9 cellular contexts compared by ENCODE assay signal in genomic region chr3:36763850-36764703, GRCh38. TPM values are rescaled to one million over a fixed set of nuclear protein-coding genes. Genes with fewer than 3 reads are reported as not detected.
DNase-seq lines count a peak whose midpoint lies in the region; ATAC-seq, FAIRE-seq and TF ChIP-seq lines count a peak whose summit lies in the region.
"Had no signal": no experiment of that assay in that cellular context is flagged by ENCODE, and none has a peak within 500 bp of the region (broad histone marks: within the 10 kb centered on the region; RNA-seq: fewer than 3 reads in every experiment).

DCLK3 (minus strand) TSS chr3:36764553; CDS start chr3:36764263, 290 bp downstream.

- no peak for FAIRE-seq in urothelium cell line (lab: Jason Lieb, UNC)

- H3K9me3 ChIP-seq in mammary epithelial cell (replicated peaks; ENCODE audit: insufficient read depth, low read length): no peaks in the 10 kb centered on the region

- H3K4ac ChIP-seq in mesendoderm (ENCODE audit: low read depth, low read length): no peak within 1 kb of the TSS

- H4K8ac ChIP-seq in mesendoderm (ENCODE audit: low read depth, low read length): no peak within 1 kb of the TSS

- no peaks in the 10 kb centered on the region for H3K36me3 Mint-ChIP-seq in activated naive CD4-positive, alpha-beta T cell treated with anti-CD3 and anti-CD28 coated beads, Interleukin-2, amount 50 U/mL, for 24 hours

- no peak within 1 kb of the TSS for H2BK120ac ChIP-seq in mesendoderm (ENCODE audit: low read depth, low read length)

- no peak for DNase-seq in activated naive CD4-positive, alpha-beta T cell treated with anti-CD3 and anti-CD28 coated beads, Interleukin-2, amount 50 U/mL, for 16 hours
- DNase-seq in mammary epithelial cell (no peak), mesendoderm (peak; percentile 26), urothelium cell line (ENCODE audit: low spot score) (peak; percentile 60)
- DNase-seq: KG1 had no signal

- H3K27ac Mint-ChIP-seq in activated naive CD4-positive, alpha-beta T cell treated with anti-CD3 and anti-CD28 coated beads, Interleukin-2, amount 50 U/mL, for 24 hours: no peak within 1 kb of the TSS

- no peaks in the 10 kb centered on the region for H3K36me3 ChIP-seq in mammary epithelial cell (ENCODE audit: insufficient read depth, low read length)
- no peaks in the 10 kb centered on the region for H3K36me3 ChIP-seq in mesendoderm (ENCODE audit: control insufficient read depth, insufficient read depth, low read length)

- no peaks in the 10 kb centered on the region for H3K79me1 ChIP-seq in mesendoderm (ENCODE audit: low read length)

- WGBS in mammary epithelial cell (ENCODE audit: low coverage, missing lambda C conversion rate): 12% methylated on average over 45 of the region's 99 CpGs
- WGBS in mesendoderm (ENCODE audit: extremely low coverage, insufficient coverage, low lambda C conversion rate): no CpG with 5 or more reads among the region's 99 CpGs

- no peak within 1 kb of the TSS for H2BK5ac ChIP-seq in mesendoderm (ENCODE audit: low read length)

- H3K4me1 ChIP-seq in mammary epithelial cell (ENCODE audit: insufficient read depth, low read length) (no peaks in the 10 kb centered on the region), mesendoderm (ENCODE audit: control insufficient read depth, low read depth, low read length) (no peaks in the 10 kb centered on the region)

- no peak within 1 kb of the TSS for H3K27ac ChIP-seq in mammary epithelial cell (ENCODE audit: insufficient read depth, low read depth, low read length)
- no peak within 1 kb of the TSS for H3K27ac ChIP-seq in mesendoderm (ENCODE audit: low read depth, low read length)

- peak within 1 kb of the TSS; percentile 54 for H3K4me2 ChIP-seq in mammary epithelial cell (ENCODE audit: insufficient read depth, low read depth, low read length)
- peak within 1 kb of the TSS; percentile 64 for H3K4me2 ChIP-seq in mesendoderm (ENCODE audit: low read length)

- no peak within 1 kb of the TSS for H2AK5ac ChIP-seq in mesendoderm (ENCODE audit: low read length)

- CTCF ChIA-PET in mammary epithelial cell (lab: Charles Lee; ENCODE audit: low non-redundant PET): no interaction called here

- H2AFZ ChIP-seq in mammary epithelial cell (ENCODE audit: low read depth, low read length): peak within 1 kb of the TSS; percentile 48

- H3K23ac ChIP-seq in mesendoderm (ENCODE audit: low read length): no peak within 1 kb of the TSS

- peaks cover 6% of the 10 kb centered on the region for H3K4me1 Mint-ChIP-seq in activated naive CD4-positive, alpha-beta T cell treated with anti-CD3 and anti-CD28 coated beads, Interleukin-2, amount 50 U/mL, for 24 hours

- BruUV-seq in mammary epithelial cell (replicated peaks; lab: Mats Ljungman, UMichigan): no TSS peak

- ATAC-seq in HG03469 (IDR thresholded peaks at IDR 0.05; ENCODE audit: unreplicated experiment) (no peak), GM19397 (IDR thresholded peaks at IDR 0.05; ENCODE audit: unreplicated experiment) (no peak), HG02571 (IDR thresholded peaks at IDR 0.05; ENCODE audit: unreplicated experiment) (no peak)

- no peaks in the 10 kb centered on the region for H4K20me1 ChIP-seq in mammary epithelial cell (ENCODE audit: insufficient read depth, low read length)

- peak within 1 kb of the TSS; percentile 73 for H3K4me3 Mint-ChIP-seq in activated naive CD4-positive, alpha-beta T cell treated with anti-CD3 and anti-CD28 coated beads, Interleukin-2, amount 50 U/mL, for 24 hours

- no peak within 1 kb of the TSS for H4K5ac ChIP-seq in mesendoderm (ENCODE audit: low read length)

- no peak for TF ChIP-seq CTCF in mammary epithelial cell (conservative IDR thresholded peaks at IDR 0.05 in 1 of 2, IDR thresholded peaks at IDR 0.05 in 1 of 2; ENCODE audit: extremely low read depth in 1 of 2, insufficient read depth in 1 of 2, low read depth in 1 of 2, low read length in 2 of 2)

- intact Hi-C loops in mammary epithelial cell (cut with micrococcal nuclease): no loop called here

- no peak within 1 kb of the TSS for H3K9ac ChIP-seq in mammary epithelial cell (ENCODE audit: insufficient read depth, low read length)
- peak within 1 kb of the TSS; percentile 58 for H3K9ac ChIP-seq in mesendoderm (ENCODE audit: low read length)

- H3K79me2 ChIP-seq in mammary epithelial cell (ENCODE audit: insufficient read depth, low read length) (no peaks in the 10 kb centered on the region), mesendoderm (ENCODE audit: control insufficient read depth, insufficient read depth, low read length) (no peaks in the 10 kb centered on the region)

- H3K27me3 ChIP-seq in mammary epithelial cell (ENCODE audit: insufficient read depth, low read length) (peaks cover 37% of the 10 kb centered on the region), mesendoderm (ENCODE audit: insufficient read depth, low read length, poor library complexity) (peaks cover 11% of the 10 kb centered on the region)

- no peak within 1 kb of the TSS for H3K18ac ChIP-seq in mesendoderm (ENCODE audit: low read length)

- H3K4me3 ChIP-seq in mammary epithelial cell (replicated peaks in 1 of 3; ENCODE audit: insufficient read depth in 1 of 3, low read depth in 2 of 3, low read length in 3 of 3): peak within 1 kb of the TSS in 2 of 3 experiments; percentile 9 to 24
- peak within 1 kb of the TSS; percentile 22 for H3K4me3 ChIP-seq in mesendoderm (ENCODE audit: low read length)

- no peak within 1 kb of the TSS for H2BK15ac ChIP-seq in mesendoderm (replicated peaks; ENCODE audit: low read depth)

- H3K9me3 Mint-ChIP-seq in activated naive CD4-positive, alpha-beta T cell treated with anti-CD3 and anti-CD28 coated beads, Interleukin-2, amount 50 U/mL, for 24 hours: no peaks in the 10 kb centered on the region

- peak within 1 kb of the TSS; percentile 81 for H3K56ac ChIP-seq in mesendoderm (ENCODE audit: low read length)

- dilution Hi-C loops in mammary epithelial cell (cut with HindIII; ENCODE audit: low sequenced_read_pairs): no loop called here

- peaks cover 53% of the 10 kb centered on the region for H3K27me3 Mint-ChIP-seq in activated naive CD4-positive, alpha-beta T cell treated with anti-CD3 and anti-CD28 coated beads, Interleukin-2, amount 50 U/mL, for 24 hours

- in situ Hi-C loops in mammary epithelial cell (cut with MboI; ENCODE audit: low sequenced_read_pairs in 2 of 2): no loop called here

RNA-seq across cellular contexts. Expression of gene DCLK3, which starts in this region (rescaled TPM):
- not detected for total RNA-seq in mammary epithelial cell
- polyA plus RNA-seq in mammary epithelial cell: not detected
- polyA minus RNA-seq in mammary epithelial cell: not detected
- polyA plus RNA-seq in mesendoderm (2013, experiment 1 of 2): 0.55 TPM
- 0.56 TPM for polyA plus RNA-seq in mesendoderm (2013, experiment 2 of 2)

Comparison
In these comparisons a context has a peak if more than half of its experiments do, and no peak if none do; other contexts are left out.
1. DNase-seq: peak in mesendoderm (single experiment) and urothelium cell line (single experiment); none in activated naive CD4-positive, alpha-beta T cell treated with anti-CD3 and anti-CD28 coated beads, Interleukin-2, amount 50 U/mL, for 16 hours (single experiment) and mammary epithelial cell (single experiment).